In genomic region chr22:27719033-27719341, GRCh38 we compare ENCODE assay signal across 18 cellular contexts.
A peak's percentile ranks its signal among the peaks of the same experiment; 100 is the strongest.
DNase-seq lines count a peak whose midpoint lies in the region; ATAC-seq, FAIRE-seq and TF ChIP-seq lines count a peak whose summit lies in the region.
"Had no signal": no experiment of that assay in that cellular context is flagged by ENCODE, and none has a peak within 500 bp of the region (broad histone marks: within the 10 kb centered on the region; RNA-seq: fewer than 3 reads in every experiment).

No MANE protein-coding gene starts in this region.

- CTCF ChIA-PET in A549 (lab: Yijun Ruan, JAX) (interaction anchor here (1.5 kb wide), 1 partner anchor 14 kb away, joined by 3 read pairs; no protein-coding TSS in a partner anchor), HEK293T (lab: Yijun Ruan, JAX) (no interaction called here)

- H2BK120ac ChIP-seq in mesenchymal stem cell (ENCODE audit: low read depth, low read length), result no peak overlapping the region

- no peak for DNase-seq in A549 (ENCODE audit: low read depth in 1 of 2, low spot score in 1 of 2)
- DNase-seq in HEK293T (ENCODE audit: extremely low spot score), result no peak
- DNase-seq in chondrocyte (ENCODE audit: low spot score), result no peak
- peak; percentile 28 for DNase-seq in mesenchymal stem cell
- no peak for DNase-seq in MG63
- no peak for DNase-seq in midbrain (lab: John Stamatoyannopoulos, UW)
- no peak for DNase-seq in NCI-H2227 (lab: John Stamatoyannopoulos, UW; ENCODE audit: unreplicated experiment)
- DNase-seq in iPS-NIHi11 (ENCODE audit: low spot score), result no peak
- DNase-seq: activated CD4-positive, alpha-beta memory T cell treated with anti-CD3 and anti-CD28 coated beads for 36 hours; activated T-cell treated with anti-CD3 and anti-CD28 coated beads, Interleukin-2, amount 50 U/mL, for 72 hours; effector CD4-positive, alpha-beta T cell; GF-D8; GOT3; NCI-H69; stimulated activated naive CD8-positive, alpha-beta T cell treated with anti-CD3 and anti-CD28 coated beads, Interleukin-15, amount 100 ng/mL, for 72 hours had no signal

- peak overlapping the region in 1 of 2 experiments; percentile 10 for H3K4ac ChIP-seq in mesenchymal stem cell (ENCODE audit: low read depth in 1 of 2, low read length in 2 of 2)

- no peaks in the 10 kb centered on the region for H3K27me3 Mint-ChIP-seq in chondrocyte (ENCODE audit: low read depth)

- H3K27me3 ChIP-seq in mesenchymal stem cell (ENCODE audit: control insufficient read depth in 1 of 2, insufficient read depth in 1 of 2, low read length in 2 of 2) (no peaks in the 10 kb centered on the region), MG63 (no peaks in the 10 kb centered on the region)

- peak overlapping the region; percentile 49 for H3K9ac ChIP-seq in mesenchymal stem cell (ENCODE audit: low read length)

- H3K4me2 ChIP-seq in A549 (peak overlapping the region; percentile 72), mesenchymal stem cell (ENCODE audit: low read length, poor library complexity, severe bottlenecking) (no peak overlapping the region)

- peak overlapping the region; percentile 24 for H2AK5ac ChIP-seq in mesenchymal stem cell (ENCODE audit: low read length, severe bottlenecking)

- TF ChIP-seq EP300 in A549 (IDR thresholded peaks at IDR 0.05), result no peak

- no peak overlapping the region for H4K91ac ChIP-seq in mesenchymal stem cell (ENCODE audit: low read length)

- 81% methylated on average over 3 of the region's 3 CpGs for WGBS in A549 (ENCODE audit: missing lambda C conversion rate)
- 44% methylated on average over 3 of the region's 3 CpGs for whole genome bisulfite sequencing in mesenchymal stem cell

- no peak overlapping the region for H2AFZ ChIP-seq in mesenchymal stem cell (ENCODE audit: low read depth, low read length)

- no peak overlapping the region for H3K4me3 Mint-ChIP-seq in chondrocyte (ENCODE audit: unreplicated experiment)
- H3K4me3 Mint-ChIP-seq: activated CD4-positive, alpha-beta memory T cell treated with anti-CD3 and anti-CD28 coated beads for 36 hours; activated naive CD8-positive, alpha-beta T cell; activated T-cell treated with anti-CD3 and anti-CD28 coated beads, Interleukin-2, amount 50 U/mL, for 72 hours; memory B cell; nephron; stimulated activated naive CD8-positive, alpha-beta T cell treated with anti-CD3 and anti-CD28 coated beads, Interleukin-15, amount 100 ng/mL, for 72 hours had no signal

- H3K4me1 ChIP-seq in A549 (peaks cover 21% of the 10 kb centered on the region), mesenchymal stem cell (ENCODE audit: control insufficient read depth, insufficient read depth, low read depth, low read length) (peaks cover 17% of the 10 kb centered on the region)

- peak overlapping the region in 1 of 2 experiments; percentile 8 for H3K18ac ChIP-seq in mesenchymal stem cell (ENCODE audit: low read depth in 1 of 2, low read length in 2 of 2)

- peaks cover 4% of the 10 kb centered on the region for H3K9me3 Mint-ChIP-seq in chondrocyte (ENCODE audit: low read depth)

- POLR2A ChIA-PET in A549 (lab: Yijun Ruan, JAX), result no interaction called here
- POLR2A ChIA-PET in HEK293T (lab: Yijun Ruan, JAX), result no interaction called here

- H2BK15ac ChIP-seq in mesenchymal stem cell (ENCODE audit: low read depth, poor library complexity, severe bottlenecking), result no peak overlapping the region

- TF ChIP-seq RAD21 in A549 (conservative IDR thresholded peaks at IDR 0.05 in 1 of 2, IDR thresholded peaks at IDR 0.05 in 1 of 2), result no peak

- no peak overlapping the region for H3K4me3 ChIP-seq in A549
- H3K4me3 ChIP-seq in mesenchymal stem cell (ENCODE audit: insufficient read depth in 1 of 2, low read depth in 1 of 2, low read length in 2 of 2), result no peak overlapping the region
- no peak overlapping the region for H3K4me3 ChIP-seq in MG63

- H3K36me3 Mint-ChIP-seq in chondrocyte (ENCODE audit: low read depth), result no peaks in the 10 kb centered on the region
- H3K36me3 Mint-ChIP-seq: activated CD4-positive, alpha-beta memory T cell treated with anti-CD3 and anti-CD28 coated beads for 36 hours; activated naive CD8-positive, alpha-beta T cell; memory B cell had no signal

- no peak overlapping the region for H2BK5ac ChIP-seq in mesenchymal stem cell (ENCODE audit: low read depth, low read length, poor library complexity, severe bottlenecking)

- H3K27ac ChIP-seq in A549 (peak overlapping the region; percentile 84 to 92), mesenchymal stem cell (ENCODE audit: low read length, poor library complexity, severe bottlenecking) (no peak overlapping the region)

- peaks cover 41% of the 10 kb centered on the region for H3K4me1 Mint-ChIP-seq in chondrocyte (ENCODE audit: low read depth)
- H3K4me1 Mint-ChIP-seq: memory B cell; stimulated activated naive CD8-positive, alpha-beta T cell treated with anti-CD3 and anti-CD28 coated beads, Interleukin-15, amount 100 ng/mL, for 72 hours had no signal

- H3K23ac ChIP-seq in mesenchymal stem cell (ENCODE audit: low read length in 2 of 2), result no peak overlapping the region

- no peak for TF ChIP-seq CTCF in A549 (IDR thresholded peaks at IDR 0.05)
- TF ChIP-seq CTCF in chondrocyte (IDR thresholded peaks at IDR 0.05), result no peak

- H3K9me3 ChIP-seq in A549, result no peaks in the 10 kb centered on the region
- peaks cover 6% of the 10 kb centered on the region for H3K9me3 ChIP-seq in mesenchymal stem cell (ENCODE audit: control insufficient read depth, low read length)
- H3K9me3 ChIP-seq in MG63, result peaks cover 8% of the 10 kb centered on the region

- no peak overlapping the region for H4K8ac ChIP-seq in mesenchymal stem cell (ENCODE audit: low read length)

- H3K27ac Mint-ChIP-seq in chondrocyte (ENCODE audit: unreplicated experiment), result peak overlapping the region; percentile 91
- H3K27ac Mint-ChIP-seq: activated CD4-positive, alpha-beta memory T cell treated with anti-CD3 and anti-CD28 coated beads for 36 hours; activated naive CD8-positive, alpha-beta T cell; activated T-cell treated with anti-CD3 and anti-CD28 coated beads, Interleukin-2, amount 50 U/mL, for 72 hours; memory B cell had no signal

- H3K36me3 ChIP-seq in mesenchymal stem cell (ENCODE audit: control insufficient read depth in 1 of 2, insufficient read depth in 2 of 2, low read depth in 1 of 2, low read length in 2 of 2) (no peaks in the 10 kb centered on the region), MG63 (no peaks in the 10 kb centered on the region)

- H2BK12ac ChIP-seq in mesenchymal stem cell (ENCODE audit: low read length in 2 of 2), result peak overlapping the region in 1 of 2 experiments; percentile 45

- TF ChIP-seq POLR2A in A549 (IDR thresholded peaks at IDR 0.05; ENCODE audit: low read length), result no peak

- no peak overlapping the region for H3K14ac ChIP-seq in mesenchymal stem cell (ENCODE audit: low read length in 2 of 2)

- no peaks in the 10 kb centered on the region for H3K79me1 ChIP-seq in mesenchymal stem cell (replicated peaks; ENCODE audit: low read length, poor library complexity, severe bottlenecking)

- FAIRE-seq in A549 (lab: Jason Lieb, UNC), result no peak

- no peak for ATAC-seq in A549
- ATAC-seq: stimulated activated naive CD8-positive, alpha-beta T cell treated with anti-CD3 and anti-CD28 coated beads, Interleukin-15, amount 100 ng/mL, for 72 hours had no signal

TF ChIP-seq in A549, 52 proteins besides CTCF, POLR2A, EP300 and RAD21:
- TF ChIP-seq KDM1A (IDR thresholded peaks at IDR 0.05; ENCODE audit: low read depth) (no peak), EHMT2 (IDR thresholded peaks at IDR 0.05; ENCODE audit: low read depth) (no peak), GATA3 (IDR thresholded peaks at IDR 0.05; ENCODE audit: borderline replicate concordance) (no peak), SMC3 (IDR thresholded peaks at IDR 0.05) (no peak), RCOR1 (IDR thresholded peaks at IDR 0.05; ENCODE audit: low read depth, low read length) (no peak), NFE2L2 (conservative IDR thresholded peaks at IDR 0.05; ENCODE audit: low read length) (no peak), ZFP36 (IDR thresholded peaks at IDR 0.05; ENCODE audit: borderline replicate concordance, partially characterized antibody) (no peak), TFCP2L1 (CRISPR knock-in tag; IDR thresholded peaks at IDR 0.05) (no peak), CEBPB (IDR thresholded peaks at IDR 0.05) (no peak), FOSL2 (IDR thresholded peaks at IDR 0.05) (no peak), FOSL2 (CRISPR knock-in tag; IDR thresholded peaks at IDR 0.05) (no peak), HDAC2 (IDR thresholded peaks at IDR 0.05) (no peak), KDM5A (IDR thresholded peaks at IDR 0.05) (no peak), JUNB (IDR thresholded peaks at IDR 0.05) (no peak)

TF ChIP-seq in HEK293T, 16 proteins besides CTCF, POLR2A, EP300 and RAD21:
- TF ChIP-seq, protein P1, sequence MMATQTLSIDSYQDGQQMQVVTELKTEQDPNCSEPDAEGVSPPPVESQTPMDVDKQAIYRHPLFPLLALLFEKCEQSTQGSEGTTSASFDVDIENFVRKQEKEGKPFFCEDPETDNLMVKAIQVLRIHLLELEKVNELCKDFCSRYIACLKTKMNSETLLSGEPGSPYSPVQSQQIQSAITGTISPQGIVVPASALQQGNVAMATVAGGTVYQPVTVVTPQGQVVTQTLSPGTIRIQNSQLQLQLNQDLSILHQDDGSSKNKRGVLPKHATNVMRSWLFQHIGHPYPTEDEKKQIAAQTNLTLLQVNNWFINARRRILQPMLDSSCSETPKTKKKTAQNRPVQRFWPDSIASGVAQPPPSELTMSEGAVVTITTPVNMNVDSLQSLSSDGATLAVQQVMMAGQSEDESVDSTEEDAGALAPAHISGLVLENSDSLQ (IDR thresholded peaks at IDR 0.05), result peak; percentile 62; the same call in 1 of the 2 replicates
- TF ChIP-seq HDGF (IDR thresholded peaks at IDR 0.05; ENCODE audit: borderline replicate concordance), result no peak
TF ChIP-seq in HEK293T: peak in this region for 1.
